In genomic region chr6:131733376-131734016, GRCh38 we compare ENCODE assay signal across 1 cellular context.
TF ChIP-seq lines count a peak whose summit lies in the region.

No MANE protein-coding gene starts in this region.

TF ChIP-seq in H1, 55 proteins besides CTCF, POLR2A, EP300 and RAD21 (continued from another document):
- TF ChIP-seq ATF3 (IDR thresholded peaks at IDR 0.05; ENCODE audit: insufficient read depth, low read depth, low read length) (no peak), CEBPB (IDR thresholded peaks at IDR 0.05; ENCODE audit: low read depth, low read length) (no peak), NANOG (IDR thresholded peaks at IDR 0.05; ENCODE audit: insufficient read depth, low read depth, low read length, poor library complexity, severe bottlenecking) (no peak), HDAC6 (IDR thresholded peaks at IDR 0.05; ENCODE audit: low read depth, low read length) (no peak), ASH2L (IDR thresholded peaks at IDR 0.05; ENCODE audit: low read length) (no peak), SRF (IDR thresholded peaks at IDR 0.05; ENCODE audit: low read depth, low read length) (peak; percentile 67), CHD2 (IDR thresholded peaks at IDR 0.05; ENCODE audit: low read length) (no peak)
